In genomic region chr7:48518092-48518491, GRCh38 we compare ENCODE assay signal across 29 cellular contexts.
"Had no signal": no experiment of that assay in that cellular context is flagged by ENCODE, and none has a peak within 500 bp of the region (broad histone marks: within the 10 kb centered on the region; RNA-seq: fewer than 3 reads in every experiment).

No MANE protein-coding gene starts in this region.

- H3K9me3 ChIP-seq: pancreas, prostate gland, testis, transverse colon had no signal

- H3K36me3 ChIP-seq: cardiac muscle cell, pancreas, prostate gland, transverse colon had no signal

- H3K4me1 Mint-ChIP-seq: activated B cell treated with CpG ODN at 0.5 μM for 24 hours; naive thymus-derived CD4-positive, alpha-beta T cell; neural crest cell had no signal

- H3K36me3 Mint-ChIP-seq: activated naive CD8-positive, alpha-beta T cell; naive thymus-derived CD4-positive, alpha-beta T cell had no signal

- H3K27ac ChIP-seq: cardiac muscle cell, coronary artery, dorsolateral prefrontal cortex, pancreas, prostate gland, skin epidermis, testis, transverse colon had no signal

- H3K27me3 ChIP-seq: cardiac muscle cell, dorsolateral prefrontal cortex, pancreas, testis, transverse colon had no signal

- H3K4me3 Mint-ChIP-seq: activated B cell treated with CpG ODN at 0.5 μM for 24 hours; activated naive CD8-positive, alpha-beta T cell; activated T-cell treated with anti-CD3 and anti-CD28 coated beads, Interleukin-2, amount 50 U/mL, for 72 hours; naive thymus-derived CD4-positive, alpha-beta T cell; neural crest cell had no signal

- H3K9me3 Mint-ChIP-seq: activated B cell treated with CpG ODN at 0.5 μM for 24 hours, neural crest cell had no signal

- H3K27me3 Mint-ChIP-seq: activated B cell treated with CpG ODN at 0.5 μM for 24 hours; activated naive CD8-positive, alpha-beta T cell had no signal

- H3K4me3 ChIP-seq: cardiac muscle cell, coronary artery, dorsolateral prefrontal cortex, pancreas, prostate gland, skin epidermis, testis, transverse colon had no signal

- ATAC-seq: activated T-cell treated with anti-CD3 and anti-CD28 coated beads, Interleukin-2, amount 50 U/mL, for 72 hours; left colon; naive thymus-derived CD4-positive, alpha-beta T cell; pancreas; sciatic nerve; stimulated activated naive CD8-positive, alpha-beta T cell treated with anti-CD3 and anti-CD28 coated beads, Interleukin-15, Interleukin-2, amounts not matched to agents 100 U/mL and 50 U/mL, for 24 hours had no signal

- DNase-seq: activated B cell treated with CpG ODN at 0.5 μM for 24 hours; activated naive CD4-positive, alpha-beta T cell treated with Interleukin-2 at 50 U/mL for 16 hours; activated T-cell treated with anti-CD3 and anti-CD28 coated beads for 4 hours; activated T-cell treated with anti-CD3 and anti-CD28 coated beads, Interleukin-2, amount 50 U/mL, for 72 hours; anterior cingulate cortex; cerebellar nuclear complex; dorsolateral prefrontal cortex; effector memory CD4-positive, alpha-beta T cell; head of caudate nucleus; hippocampal formation; left colon; mammary epithelial cell; naive thymus-derived CD4-positive, alpha-beta T cell; nucleus accumbens; pancreas; retina; stimulated activated CD4-positive, alpha-beta T cell treated with anti-CD3 and anti-CD28 coated beads, Interleukin-12 subunit alpha, Interleukin-12 subunit beta, amount 100 ng/mL, for 4 hours; stimulated activated CD4-positive, alpha-beta T cell treated with anti-CD3 and anti-CD28 coated beads, Interleukin-4, amount 100 ng/mL, for 1 hour; stimulated activated naive CD8-positive, alpha-beta T cell treated with anti-CD3 and anti-CD28 coated beads, Interleukin-15, Interleukin-2, amounts not matched to agents 100 U/mL and 50 U/mL, for 24 hours; T-helper 2 cell; testis; transverse colon had no signal

- H3K4me1 ChIP-seq: pancreas, prostate gland, testis, transverse colon had no signal

- H3K27ac Mint-ChIP-seq: activated B cell treated with CpG ODN at 0.5 μM for 24 hours; activated naive CD8-positive, alpha-beta T cell; naive thymus-derived CD4-positive, alpha-beta T cell had no signal
